ENCODE assay signal across 19 cellular contexts in genomic region chr20:50301712-50302111, GRCh38.
"Had no signal": no experiment of that assay in that cellular context is flagged by ENCODE, and none has a peak within 500 bp of the region (broad histone marks: within the 10 kb centered on the region; RNA-seq: fewer than 3 reads in every experiment).

No MANE protein-coding gene starts in this region.

- H3K4me2 ChIP-seq: hepatocyte had no signal

- H3K27me3 ChIP-seq: hepatocyte, tibial artery, upper lobe of left lung, uterus had no signal

- H2AFZ ChIP-seq: hepatocyte had no signal

- FAIRE-seq: endothelial cell of umbilical vein had no signal

- H3K27ac ChIP-seq: foreskin keratinocyte, hepatocyte had no signal

- H3K4me3 Mint-ChIP-seq: endodermal cell; naive thymus-derived CD4-positive, alpha-beta T cell; stimulated activated effector memory CD8-positive, alpha-beta T cell treated with anti-CD3 and anti-CD28 coated beads, Interleukin-12 subunit alpha, Interleukin-12 subunit beta, amount 100 ng/mL, for 72 hours had no signal

- H3K9me3 Mint-ChIP-seq: endodermal cell; stimulated activated effector memory CD8-positive, alpha-beta T cell treated with anti-CD3 and anti-CD28 coated beads, Interleukin-12 subunit alpha, Interleukin-12 subunit beta, amount 100 ng/mL, for 72 hours had no signal

- H3K4me1 ChIP-seq: foreskin keratinocyte had no signal

- H3K36me3 Mint-ChIP-seq: naive thymus-derived CD4-positive, alpha-beta T cell; stimulated activated effector memory CD8-positive, alpha-beta T cell treated with anti-CD3 and anti-CD28 coated beads, Interleukin-12 subunit alpha, Interleukin-12 subunit beta, amount 100 ng/mL, for 72 hours had no signal

- H3K27ac Mint-ChIP-seq: endodermal cell; naive thymus-derived CD4-positive, alpha-beta T cell; stimulated activated effector memory CD8-positive, alpha-beta T cell treated with anti-CD3 and anti-CD28 coated beads, Interleukin-12 subunit alpha, Interleukin-12 subunit beta, amount 100 ng/mL, for 72 hours had no signal

- H3K36me3 ChIP-seq: tibial artery, upper lobe of left lung, uterus had no signal

- H3K4me3 ChIP-seq: coronary artery, hepatocyte, tibial artery, upper lobe of left lung, uterus had no signal

- H3K9me3 ChIP-seq: upper lobe of left lung, uterus had no signal

- ATAC-seq: foreskin keratinocyte; left colon; left ventricle myocardium superior; naive thymus-derived CD4-positive, alpha-beta T cell; right cardiac atrium; stimulated activated effector memory CD8-positive, alpha-beta T cell treated with anti-CD3 and anti-CD28 coated beads, Interleukin-12 subunit alpha, Interleukin-12 subunit beta, amount 100 ng/mL, for 72 hours; stimulated activated naive CD8-positive, alpha-beta T cell treated with anti-CD3 and anti-CD28 coated beads, Interleukin-15, Interleukin-2, amounts not matched to agents 100 U/mL and 50 U/mL, for 24 hours had no signal

- DNase-seq: effector CD4-positive, alpha-beta T cell; erythroblast; foreskin keratinocyte; head of caudate nucleus; left colon; left ventricle myocardium superior; naive thymus-derived CD4-positive, alpha-beta T cell; stimulated activated CD4-positive, alpha-beta T cell treated with anti-CD3 and anti-CD28 coated beads, Interleukin-4, amount 100 ng/mL, for 1 hour; stimulated activated CD8-positive, alpha-beta memory T cell treated with anti-CD3 and anti-CD28 coated beads, Interleukin-4, amount 100 ng/mL, for 48 hours; stimulated activated naive CD8-positive, alpha-beta T cell treated with anti-CD3 and anti-CD28 coated beads, Interleukin-15, Interleukin-2, amounts not matched to agents 100 U/mL and 50 U/mL, for 24 hours; tibial artery; upper lobe of left lung; uterus had no signal
